In genomic region chr21:46165099-46165498, GRCh38 we compare ENCODE assay signal across 29 cellular contexts. TPM values are rescaled to one million over a fixed set of nuclear protein-coding genes. Genes with fewer than 3 reads are reported as not detected.
"Had no signal": no experiment of that assay in that cellular context is flagged by ENCODE, and none has a peak within 500 bp of the region (broad histone marks: within the 10 kb centered on the region; RNA-seq: fewer than 3 reads in every experiment).

No MANE protein-coding gene starts in this region.

- H3K36me3 ChIP-seq: colonic mucosa, esophagus squamous epithelium, gastrocnemius medialis, gastroesophageal sphincter had no signal

- H3K27ac ChIP-seq: colonic mucosa, coronary artery, dorsolateral prefrontal cortex, epithelial cell of prostate, esophagus muscularis mucosa, esophagus squamous epithelium, foreskin keratinocyte, gastrocnemius medialis, gastroesophageal sphincter, heart left ventricle, heart right ventricle had no signal

- H3K4me1 ChIP-seq: colonic mucosa, foreskin keratinocyte, gastrocnemius medialis, heart left ventricle, heart right ventricle had no signal

- H3K4me3 ChIP-seq: colonic mucosa, coronary artery, dorsolateral prefrontal cortex, esophagus muscularis mucosa, esophagus squamous epithelium, gastrocnemius medialis, gastroesophageal sphincter, heart left ventricle, heart right ventricle had no signal

- H3K27me3 ChIP-seq: colonic mucosa, heart right ventricle had no signal

- DNase-seq: colonic mucosa; cortex of kidney; dermis blood vessel endothelial cell; dorsolateral prefrontal cortex; effector CD4-positive, alpha-beta T cell; effector CD8-positive, alpha-beta T cell; effector memory CD4-positive, alpha-beta T cell; effector memory CD8-positive, alpha-beta T cell; endodermal cell; erythroblast; esophagus squamous epithelium; foreskin fibroblast; foreskin keratinocyte; foreskin melanocyte; gastrocnemius medialis; glutamatergic neuron; heart left ventricle; heart right ventricle had no signal

- H3K9me3 ChIP-seq: colonic mucosa, esophagus muscularis mucosa, esophagus squamous epithelium, gastrocnemius medialis, gastroesophageal sphincter, heart left ventricle, heart right ventricle had no signal

- ATAC-seq: effector memory CD8-positive, alpha-beta T cell; esophagus mucosa; foreskin keratinocyte; gastrocnemius medialis; gastroesophageal sphincter; heart left ventricle; heart right ventricle had no signal

- FAIRE-seq: colon, endometrium, endothelial cell of umbilical vein, frontal cortex had no signal

RNA-seq across cellular contexts. Expression of gene FTCD, which starts 9.7 kb away (rescaled TPM):
- total RNA-seq: dermis microvascular lymphatic vessel endothelial cell, epithelial cell of proximal tubule, esophagus squamous epithelium, foreskin keratinocyte had no signal
- polyA plus RNA-seq: foreskin keratinocyte had no signal
